Comparison of ENCODE assay signal across 13 cellular contexts in genomic region chr5:98105651-98106050, GRCh38.
"Had no signal": no experiment of that assay in that cellular context is flagged by ENCODE, and none has a peak within 500 bp of the region (broad histone marks: within the 10 kb centered on the region; RNA-seq: fewer than 3 reads in every experiment).

No MANE protein-coding gene starts in this region.

- ATAC-seq: gastroesophageal sphincter, heart right ventricle had no signal

- H3K4me3 ChIP-seq: gastroesophageal sphincter, heart right ventricle had no signal

- H3K9me3 ChIP-seq: gastroesophageal sphincter, heart right ventricle had no signal

- H3K27ac ChIP-seq: epithelial cell of prostate, gastroesophageal sphincter had no signal

- H3K4me1 ChIP-seq: gastroesophageal sphincter, heart right ventricle had no signal

- H3K36me3 ChIP-seq: gastroesophageal sphincter, heart right ventricle had no signal

- DNase-seq: activated CD4-positive, alpha-beta T cell treated with anti-CD3 and anti-CD28 coated beads, Interleukin-2, amount 50 U/mL, for 1 hour; activated naive CD4-positive, alpha-beta T cell; activated naive CD8-positive, alpha-beta T cell treated with anti-CD3 and anti-CD28 coated beads, Interleukin-2, amount 10 ng/mL, durations not matched to agents 7 days and 5 days; activated T-cell treated with anti-CD3 and anti-CD28 coated beads for 4 hours; aorta; heart right ventricle; small intestine; stimulated activated CD4-positive, alpha-beta T cell treated with anti-CD3 and anti-CD28 coated beads, Interleukin-4, amount 100 ng/mL, for 4 hours; stimulated activated CD8-positive, alpha-beta memory T cell treated with anti-CD3 and anti-CD28 coated beads, Interleukin-4, amount 100 ng/mL, for 48 hours; stimulated activated naive CD4-positive, alpha-beta T cell treated with Interleukin-2 at 50 U/mL for 16 hours; trophoblast cell had no signal

- H3K27me3 ChIP-seq: gastroesophageal sphincter, heart right ventricle had no signal
